ENCODE assay signal across 18 cellular contexts in the genomic region with DNA sequence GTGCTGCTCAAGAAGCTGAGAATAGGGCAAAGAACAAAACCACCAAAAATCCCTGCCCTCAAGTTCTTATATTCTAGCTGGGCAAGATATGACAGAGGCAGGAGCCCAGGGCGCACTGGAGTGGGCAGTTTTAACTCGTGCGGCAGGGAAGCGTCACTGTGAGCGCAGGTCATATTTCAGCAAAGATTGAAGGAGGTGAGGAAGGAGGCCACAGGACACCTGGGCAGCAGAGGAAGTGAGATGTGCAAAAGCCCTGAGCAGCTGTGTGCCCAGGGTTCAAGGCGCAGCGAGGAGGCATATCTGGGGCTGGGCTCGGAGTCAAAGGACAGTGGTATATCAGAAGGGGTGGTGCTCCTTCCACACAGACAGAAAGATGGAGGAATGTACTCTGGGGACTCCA. TPM values are rescaled to one million over a fixed set of nuclear protein-coding genes. Genes with fewer than 3 reads are reported as not detected.
DNase-seq lines count a peak whose midpoint lies in the region; ATAC-seq and TF ChIP-seq lines count a peak whose summit lies in the region.
"Had no signal": no experiment of that assay in that cellular context is flagged by ENCODE, and none has a peak within 500 bp of the region (broad histone marks: within the 10 kb centered on the region; RNA-seq: fewer than 3 reads in every experiment).

No MANE protein-coding gene starts in this region.

- no peak overlapping the region for H3K27ac Mint-ChIP-seq in glutamatergic neuron (ENCODE audit: unreplicated experiment)
- H3K27ac Mint-ChIP-seq: B cell, HFFc6 had no signal

- no peaks in the 10 kb centered on the region for H3K9me3 Mint-ChIP-seq in glutamatergic neuron (ENCODE audit: unreplicated experiment)
- H3K9me3 Mint-ChIP-seq: CD4-positive, alpha-beta memory T cell; HFFc6 had no signal

- intact Hi-C loops in Right ventricle myocardium inferior (cut with DNase I) (no loop called here), left ventricle myocardium superior (cut with micrococcal nuclease) (no loop called here), upper lobe of right lung (cut with DNase I) (no loop called here)

- no peak overlapping the region for H2AFZ ChIP-seq in osteoblast (ENCODE audit: low read length)

- no peaks in the 10 kb centered on the region for H4K20me1 ChIP-seq in osteoblast (ENCODE audit: insufficient read depth, low read length)

- no peak for ATAC-seq in Right ventricle myocardium inferior
- ATAC-seq in left ventricle myocardium superior, result no peak
- ATAC-seq in upper lobe of right lung, result no peak
- no peak for ATAC-seq in HG03565 (IDR thresholded peaks at IDR 0.05; ENCODE audit: unreplicated experiment)

- H3K36me3 Mint-ChIP-seq in glutamatergic neuron (ENCODE audit: unreplicated experiment), result peaks cover 7% of the 10 kb centered on the region
- H3K36me3 Mint-ChIP-seq: CD4-positive, alpha-beta memory T cell had no signal

- peak; percentile 9 for DNase-seq in Right ventricle myocardium inferior (ENCODE audit: missing footprints)
- no peak for DNase-seq in left ventricle myocardium superior
- peak; percentile 3 for DNase-seq in glutamatergic neuron
- DNase-seq in osteoblast (ENCODE audit: insufficient read length, low spot score, missing footprints), result peak; percentile 62
- DNase-seq in upper lobe of right lung, result peak; percentile 43
- no peak for DNase-seq in DMS 273 (lab: John Stamatoyannopoulos, UW; ENCODE audit: unreplicated experiment)
- DNase-seq: ACHN; CD4-positive, alpha-beta memory T cell; DMS153; DMS79 treated with DMSO at 0.1 percent for 48 hours; EL; HCEC 1CT; HFFc6 had no signal

- H3K4me3 ChIP-seq in osteoblast (ENCODE audit: insufficient read depth, low read length) (no peak overlapping the region), upper lobe of right lung (no peak overlapping the region)

- TF ChIP-seq CTCF in glutamatergic neuron (IDR thresholded peaks at IDR 0.05; ENCODE audit: partially characterized antibody, unreplicated experiment) (no peak), osteoblast (IDR thresholded peaks at IDR 0.05; ENCODE audit: extremely low read depth, low read depth, low read length) (no peak), upper lobe of right lung (IDR thresholded peaks at IDR 0.05) (no peak)

- H3K27ac ChIP-seq in osteoblast (ENCODE audit: low read depth, low read length) (no peak overlapping the region), upper lobe of right lung (no peak overlapping the region)
- H3K27ac ChIP-seq: C4-2B had no signal

- peaks cover 3% of the 10 kb centered on the region for H3K27me3 Mint-ChIP-seq in glutamatergic neuron (ENCODE audit: unreplicated experiment)

- H3K36me3 ChIP-seq in osteoblast (ENCODE audit: insufficient read depth, low read length) (no peaks in the 10 kb centered on the region), upper lobe of right lung (no peaks in the 10 kb centered on the region)

- H3K9me3 ChIP-seq in osteoblast (ENCODE audit: low read depth, low read length) (no peaks in the 10 kb centered on the region), upper lobe of right lung (no peaks in the 10 kb centered on the region)

- H3K27me3 ChIP-seq in osteoblast (ENCODE audit: insufficient read depth, low read length) (peaks cover 11% of the 10 kb centered on the region), upper lobe of right lung (peaks cover 6% of the 10 kb centered on the region)

- H3K79me2 ChIP-seq in osteoblast (ENCODE audit: insufficient read depth, low read length), result no peaks in the 10 kb centered on the region

- peaks cover 2% of the 10 kb centered on the region for H3K4me1 Mint-ChIP-seq in glutamatergic neuron (ENCODE audit: low read depth, unreplicated experiment)
- H3K4me1 Mint-ChIP-seq: B cell; CD4-positive, alpha-beta memory T cell had no signal

- no peak overlapping the region for H3K4me2 ChIP-seq in osteoblast (ENCODE audit: insufficient read depth, low read length)

- H3K4me1 ChIP-seq in osteoblast (ENCODE audit: insufficient read depth, low read length) (peaks cover 6% of the 10 kb centered on the region), upper lobe of right lung (no peaks in the 10 kb centered on the region)

- no peak overlapping the region for H3K4me3 Mint-ChIP-seq in glutamatergic neuron (ENCODE audit: unreplicated experiment)
- H3K4me3 Mint-ChIP-seq: B cell; CD4-positive, alpha-beta memory T cell; HFFc6 had no signal

RNA-seq across cellular contexts. Expression of a gene that starts 13.5 kb away (rescaled TPM):
- total RNA-seq in Right ventricle myocardium inferior (not detected), left ventricle myocardium superior (not detected), glutamatergic neuron (ENCODE audit: unreplicated experiment) (12.6 TPM), osteoblast (under 0.01 TPM in 1 of 2 replicates, not detected in the other), upper lobe of right lung (not detected)
- total RNA-seq: A172; B cell; CD4-positive, alpha-beta memory T cell; HFFc6 had no signal

RNA-seq across cellular contexts. Expression of a gene that starts 28.7 kb away (rescaled TPM):
- total RNA-seq in Right ventricle myocardium inferior, result 0.27 TPM
- total RNA-seq in left ventricle myocardium superior, result not detected
- not detected for total RNA-seq in glutamatergic neuron (ENCODE audit: unreplicated experiment)
- not detected in 2 replicates for total RNA-seq in osteoblast
- total RNA-seq in upper lobe of right lung, result not detected
- total RNA-seq: A172; B cell; CD4-positive, alpha-beta memory T cell; H1; HFFc6 had no signal

Comparison
In these comparisons a context has a peak if more than half of its experiments do, and no peak if none do; other contexts are left out.
1. DNase-seq: peak in Right ventricle myocardium inferior (single experiment), glutamatergic neuron (single experiment), osteoblast (single experiment) and upper lobe of right lung (single experiment); none in left ventricle myocardium superior (single experiment) and DMS 273 (single experiment).
2. RNA of a gene that starts 13.5 kb away (total RNA-seq): 12.6 TPM in glutamatergic neuron (single experiment); not detected in Right ventricle myocardium inferior (single experiment), not detected in left ventricle myocardium superior (single experiment), under 0.01 TPM in osteoblast and not detected in upper lobe of right lung (single experiment); every median in the first group is over 10 times any median in the second.